In genomic region chrX:48071986-48072605, GRCh38 we compare ENCODE assay signal across 10 cellular contexts. TPM values are rescaled to one million over a fixed set of nuclear protein-coding genes. Genes with fewer than 3 reads are reported as not detected.
DNase-seq lines count a peak whose midpoint lies in the region; ATAC-seq and TF ChIP-seq lines count a peak whose summit lies in the region.
"Had no signal": no experiment of that assay in that cellular context is flagged by ENCODE, and none has a peak within 500 bp of the region (broad histone marks: within the 10 kb centered on the region; RNA-seq: fewer than 3 reads in every experiment).

No MANE protein-coding gene starts in this region.

- H3K27ac Mint-ChIP-seq in dendritic cell treated with granulocyte-macrophage colony-stimulating factor and Interleukin-4, amounts not matched to agents 40 ng/mL and 50 ng/mL, for 4 days, result peak overlapping the region; percentile 94
- H3K27ac Mint-ChIP-seq in natural killer cell, result peak overlapping the region; percentile 81 to 97

- H3K4me2 ChIP-seq in Karpas-422 (ENCODE audit: low read depth, low read length, poor library complexity, severe bottlenecking), result peak overlapping the region; percentile 70
- H3K4me2 ChIP-seq: KMS-11 had no signal

- intact Hi-C loops in dendritic cell treated with granulocyte-macrophage colony-stimulating factor and Interleukin-4, amounts not matched to agents 40 ng/mL and 50 ng/mL, for 4 days (cut with micrococcal nuclease), result no loop called here
- intact Hi-C loops in natural killer cell (cut with micrococcal nuclease), result no loop called here

- H3K4me1 Mint-ChIP-seq in dendritic cell treated with granulocyte-macrophage colony-stimulating factor and Interleukin-4, amounts not matched to agents 40 ng/mL and 50 ng/mL, for 4 days (ENCODE audit: low read depth), result peaks cover 8% of the 10 kb centered on the region
- H3K4me1 Mint-ChIP-seq in natural killer cell, result peaks cover 8 to 20% of the 10 kb centered on the region in 2 donors

- H3K27me3 Mint-ChIP-seq in dendritic cell treated with granulocyte-macrophage colony-stimulating factor and Interleukin-4, amounts not matched to agents 40 ng/mL and 50 ng/mL, for 4 days, result no peaks in the 10 kb centered on the region
- H3K27me3 Mint-ChIP-seq in natural killer cell (ENCODE audit: low read depth in 2 of 2), result no peaks in the 10 kb centered on the region

- H4K20me1 ChIP-seq in Karpas-422 (ENCODE audit: insufficient read depth, low read depth, low read length), result no peaks in the 10 kb centered on the region

- peak overlapping the region; percentile 75 for H3K9ac ChIP-seq in Karpas-422 (ENCODE audit: low read length)
- H3K9ac ChIP-seq: KMS-11 had no signal

- H3K4me3 ChIP-seq in AG09309 (ENCODE audit: control insufficient read depth, low read depth, low read length) (peak overlapping the region; percentile 60; the same call in 1 of the 2 replicates), Karpas-422 (ENCODE audit: low read length) (peak overlapping the region; percentile 69)

- H3K9me3 Mint-ChIP-seq in dendritic cell treated with granulocyte-macrophage colony-stimulating factor and Interleukin-4, amounts not matched to agents 40 ng/mL and 50 ng/mL, for 4 days, result no peaks in the 10 kb centered on the region
- no peaks in the 10 kb centered on the region for H3K9me3 Mint-ChIP-seq in natural killer cell

- peaks cover 3% of the 10 kb centered on the region; the same call in 1 of the 2 replicates for H3K79me2 ChIP-seq in Karpas-422 (ENCODE audit: low read length)

- H3K27ac ChIP-seq in Karpas-422 (ENCODE audit: low read length), result no peak overlapping the region
- H3K27ac ChIP-seq: KMS-11 had no signal

- no peak for DNase-seq in AG09309 (ENCODE audit: low read depth)
- DNase-seq in Karpas-422, result no peak
- DNase-seq in natural killer cell, result no peak
- no peak for DNase-seq in SIG-M5 treated with dmso at 0.1 percent for 504 hours (lab: John Stamatoyannopoulos, UW; ENCODE audit: unreplicated experiment)
- DNase-seq in NCI-H82 (lab: John Stamatoyannopoulos, UW), result no peak
- DNase-seq in NCI-H2171 treated with DMSO at 0.1 percent for 48 hours (lab: John Stamatoyannopoulos, UW), result no peak

- H3K9me2 ChIP-seq in Karpas-422 (replicated peaks; ENCODE audit: insufficient read depth, low read length), result no peaks in the 10 kb centered on the region

- no peaks in the 10 kb centered on the region for H3K27me3 ChIP-seq in Karpas-422 (ENCODE audit: low read length)

- no peaks in the 10 kb centered on the region for H3K9me3 ChIP-seq in Karpas-422 (ENCODE audit: low read length)

- peak overlapping the region; percentile 93 for H3K4me3 Mint-ChIP-seq in dendritic cell treated with granulocyte-macrophage colony-stimulating factor and Interleukin-4, amounts not matched to agents 40 ng/mL and 50 ng/mL, for 4 days
- peak overlapping the region; percentile 90 for H3K4me3 Mint-ChIP-seq in natural killer cell

- no peaks in the 10 kb centered on the region for H3K36me3 ChIP-seq in Karpas-422 (ENCODE audit: insufficient read depth, low read length)

- H2AFZ ChIP-seq in Karpas-422 (ENCODE audit: low read length), result no peak overlapping the region

- ATAC-seq in natural killer cell (no peak), HG03432 (IDR thresholded peaks at IDR 0.05; ENCODE audit: unreplicated experiment) (no peak)

- TF ChIP-seq CTCF in AG09309 (IDR thresholded peaks at IDR 0.05; ENCODE audit: control insufficient read depth, insufficient read depth, low read depth, low read length, missing control alignments) (no peak), natural killer cell (IDR thresholded peaks at IDR 0.05) (no peak)

- peaks cover 17% of the 10 kb centered on the region for H3K4me1 ChIP-seq in Karpas-422 (ENCODE audit: low read length)

- H3K36me3 Mint-ChIP-seq in dendritic cell treated with granulocyte-macrophage colony-stimulating factor and Interleukin-4, amounts not matched to agents 40 ng/mL and 50 ng/mL, for 4 days (ENCODE audit: low read depth), result peaks cover 13% of the 10 kb centered on the region
- no peaks in the 10 kb centered on the region for H3K36me3 Mint-ChIP-seq in natural killer cell

RNA-seq across cellular contexts. Expression of gene ZNF630, which starts 0.7 kb away (rescaled TPM):
- total RNA-seq in Karpas-422 (2014; rRNA removed; shearing (Covaris generic); ENCODE audit: low replicate concordance), result 3.7 and 3.9 TPM in 2 replicates
- total RNA-seq in natural killer cell, result 1 to 10 TPM; 2.2 to 3.4 (median 3.1) TPM

RNA-seq across cellular contexts. Expression of gene SPACA5B, which starts 58.3 kb away (rescaled TPM):
- total RNA-seq in Karpas-422 (2014; rRNA removed; shearing (Covaris generic); ENCODE audit: low replicate concordance), result not detected in 2 replicates
- total RNA-seq in natural killer cell, result not detected
- total RNA-seq: T-helper 1 cell treated with Interleukin-12 subunit alpha and Interleukin-12 subunit beta and Interleukin-4 antibody, amounts not matched to agents 30 ng/mL and 1 ng/mL, for 36 hours had no signal
